12 cellular contexts compared by ENCODE assay signal in genomic region chr4:104728380-104729122, GRCh38.
DNase-seq lines count a peak whose midpoint lies in the region; ATAC-seq and TF ChIP-seq lines count a peak whose summit lies in the region.
"Had no signal": no experiment of that assay in that cellular context is flagged by ENCODE, and none has a peak within 500 bp of the region (broad histone marks: within the 10 kb centered on the region; RNA-seq: fewer than 3 reads in every experiment).

No MANE protein-coding gene starts in this region.

- H3K79me1 ChIP-seq in trophoblast cell (ENCODE audit: low read length): no peaks in the 10 kb centered on the region

- no peak overlapping the region for H2BK120ac ChIP-seq in trophoblast cell (ENCODE audit: insufficient read depth, low read length, poor library complexity)

- H3K36me3 Mint-ChIP-seq in T-helper 17 cell (ENCODE audit: low read depth): no peaks in the 10 kb centered on the region

- H3K4me1 ChIP-seq in trophoblast cell (ENCODE audit: control insufficient read depth in 1 of 2, insufficient read depth in 2 of 2, low read length in 2 of 2): no peaks in the 10 kb centered on the region
- no peaks in the 10 kb centered on the region for H3K4me1 ChIP-seq in colonic mucosa

- no peak overlapping the region for H2AFZ ChIP-seq in trophoblast cell (ENCODE audit: insufficient read depth, low read length, poor library complexity)

- no peak overlapping the region for H2BK5ac ChIP-seq in trophoblast cell (ENCODE audit: low read depth, low read length, poor library complexity)

- DNase-seq in LoVo (ENCODE audit: low spot score) (peak; percentile 69), epithelial cell of esophagus (ENCODE audit: low read depth) (peak; percentile 93), trophoblast cell (peak; percentile 15 to 44), T-helper 17 cell (no peak), NCI-H82 treated with DMSO at 0.1 percent for 48 hours (lab: John Stamatoyannopoulos, UW; ENCODE audit: unreplicated experiment) (no peak), colonic mucosa (no peak)
- DNase-seq in stimulated activated CD4-positive, alpha-beta T cell treated with anti-CD3 and anti-CD28 coated beads, Interleukin-2, amount 100 ng/mL, for 48 hours: no peak
- DNase-seq: activated CD4-positive, alpha-beta T cell treated with anti-CD3 and anti-CD28 coated beads for 1 hour; anterior cingulate cortex; DMS79 had no signal

- peak; percentile 41 for ATAC-seq in GM21423 (IDR thresholded peaks at IDR 0.05; ENCODE audit: unreplicated experiment)
- no peak for ATAC-seq in T-helper 17 cell

- intact Hi-C loops in colonic mucosa (cut with DNase I): no loop called here

- no peak overlapping the region for H3K4ac ChIP-seq in trophoblast cell (ENCODE audit: low read depth, low read length)

- no peak overlapping the region for H2AK5ac ChIP-seq in trophoblast cell (ENCODE audit: low read length)

- no peak overlapping the region for H4K12ac ChIP-seq in trophoblast cell (ENCODE audit: low read depth, low read length)

- no peak overlapping the region for H3K23ac ChIP-seq in trophoblast cell (ENCODE audit: low read length)

- H3K18ac ChIP-seq in trophoblast cell (ENCODE audit: low read length): no peak overlapping the region

- no peaks in the 10 kb centered on the region for H3K79me2 ChIP-seq in trophoblast cell (ENCODE audit: control insufficient read depth, insufficient read depth, low read length, poor library complexity)

- H3K4me3 ChIP-seq in epithelial cell of esophagus (ENCODE audit: low read length) (no peak overlapping the region), trophoblast cell (ENCODE audit: low read depth, low read length) (no peak overlapping the region), colonic mucosa (no peak overlapping the region)

- no peak overlapping the region for H3K4me3 Mint-ChIP-seq in T-helper 17 cell
- H3K4me3 Mint-ChIP-seq: neural crest cell had no signal

- H4K91ac ChIP-seq in trophoblast cell (ENCODE audit: low read depth, low read length): no peak overlapping the region

- H3K27me3 ChIP-seq in trophoblast cell (ENCODE audit: insufficient read depth, low read length): no peaks in the 10 kb centered on the region
- no peaks in the 10 kb centered on the region for H3K27me3 ChIP-seq in colonic mucosa

- H3K4me1 Mint-ChIP-seq in T-helper 17 cell: no peaks in the 10 kb centered on the region
- H3K4me1 Mint-ChIP-seq: neural crest cell had no signal

- H3K14ac ChIP-seq in trophoblast cell (ENCODE audit: low read length): no peak overlapping the region

- H3K27me3 Mint-ChIP-seq in T-helper 17 cell: peaks cover 6% of the 10 kb centered on the region

- H4K8ac ChIP-seq in trophoblast cell (ENCODE audit: low read depth, low read length): no peak overlapping the region

- TF ChIP-seq CTCF in epithelial cell of esophagus (IDR thresholded peaks at IDR 0.05; ENCODE audit: insufficient read depth, low read depth, low read length, missing control alignments) (no peak), colonic mucosa (IDR thresholded peaks at IDR 0.05) (no peak)

- H3K9me3 ChIP-seq in trophoblast cell (ENCODE audit: insufficient read depth, low read depth, low read length): no peaks in the 10 kb centered on the region
- H3K9me3 ChIP-seq in T-helper 17 cell (ENCODE audit: control insufficient read depth, low read length, poor library complexity, severe bottlenecking): no peaks in the 10 kb centered on the region
- H3K9me3 ChIP-seq in colonic mucosa: no peaks in the 10 kb centered on the region

- no peak overlapping the region for H3K9ac ChIP-seq in trophoblast cell (ENCODE audit: low read length)
- H3K9ac ChIP-seq in colonic mucosa (ENCODE audit: low read depth in 2 of 2, low read length in 2 of 2): no peak overlapping the region

- H3K27ac ChIP-seq in trophoblast cell (ENCODE audit: low read depth, low read length): no peak overlapping the region
- no peak overlapping the region for H3K27ac ChIP-seq in colonic mucosa

- H3K36me3 ChIP-seq in trophoblast cell (ENCODE audit: control insufficient read depth in 1 of 2, insufficient read depth in 2 of 2, low read length in 2 of 2) (no peaks in the 10 kb centered on the region), colonic mucosa (no peaks in the 10 kb centered on the region)

- no peak overlapping the region for H3K27ac Mint-ChIP-seq in T-helper 17 cell

- no peak overlapping the region for H2BK12ac ChIP-seq in trophoblast cell (ENCODE audit: low read length)

- no peak overlapping the region for H3K4me2 ChIP-seq in trophoblast cell (ENCODE audit: low read length)

- WGBS in trophoblast cell (ENCODE audit: extremely low coverage, insufficient coverage, insufficient read length): no CpG with 5 or more reads among the region's 3 CpGs

Comparison
In these comparisons a context has a peak if more than half of its experiments do, and no peak if none do; other contexts are left out.
1. DNase-seq: peak in LoVo (single experiment), epithelial cell of esophagus (single experiment) and trophoblast cell (2 of 2); none in T-helper 17 cell (0 of 3), stimulated activated CD4-positive, alpha-beta T cell treated with anti-CD3 and anti-CD28 coated beads, Interleukin-2, amount 100 ng/mL, for 48 hours (0 of 2), NCI-H82 treated with DMSO at 0.1 percent for 48 hours (single experiment) and colonic mucosa (single experiment).